In the genomic region with DNA sequence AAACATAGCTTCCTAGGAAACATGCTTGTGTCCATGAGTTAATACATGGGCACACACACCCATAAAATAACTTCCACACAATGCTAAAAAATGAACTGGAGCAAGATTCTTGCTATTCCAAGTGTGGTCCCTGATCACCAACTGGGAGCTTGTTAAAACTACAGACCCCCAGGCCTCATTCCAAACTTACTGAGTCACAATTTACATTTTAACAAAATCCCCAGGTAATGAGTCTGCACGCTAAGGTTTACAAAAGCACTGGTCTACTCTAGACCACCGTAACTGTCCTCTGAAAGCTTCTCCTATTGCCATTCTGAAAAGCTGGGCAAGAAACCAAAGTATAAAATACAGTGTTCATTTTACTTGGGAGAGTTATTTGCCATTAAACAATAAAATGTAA, we compare ENCODE assay signal across 1 cellular context.
TF ChIP-seq lines count a peak whose summit lies in the region.

No MANE protein-coding gene starts in this region.

TF ChIP-seq in SK-N-SH treated with all-trans-retinoic acid at 6 μM for 48 hours, 23 proteins besides CTCF, POLR2A, EP300 and RAD21 (continued from another document):
- TF ChIP-seq PPARA (CRISPR knock-in tag; IDR thresholded peaks at IDR 0.05; ENCODE audit: borderline replicate concordance) = no peak
- TF ChIP-seq, protein P1, sequence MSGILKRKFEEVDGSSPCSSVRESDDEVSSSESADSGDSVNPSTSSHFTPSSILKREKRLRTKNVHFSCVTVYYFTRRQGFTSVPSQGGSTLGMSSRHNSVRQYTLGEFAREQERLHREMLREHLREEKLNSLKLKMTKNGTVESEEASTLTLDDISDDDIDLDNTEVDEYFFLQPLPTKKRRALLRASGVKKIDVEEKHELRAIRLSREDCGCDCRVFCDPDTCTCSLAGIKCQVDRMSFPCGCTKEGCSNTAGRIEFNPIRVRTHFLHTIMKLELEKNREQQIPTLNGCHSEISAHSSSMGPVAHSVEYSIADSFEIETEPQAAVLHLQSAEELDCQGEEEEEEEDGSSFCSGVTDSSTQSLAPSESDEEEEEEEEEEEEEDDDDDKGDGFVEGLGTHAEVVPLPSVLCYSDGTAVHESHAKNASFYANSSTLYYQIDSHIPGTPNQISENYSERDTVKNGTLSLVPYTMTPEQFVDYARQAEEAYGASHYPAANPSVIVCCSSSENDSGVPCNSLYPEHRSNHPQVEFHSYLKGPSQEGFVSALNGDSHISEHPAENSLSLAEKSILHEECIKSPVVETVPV (CRISPR knock-in tag; IDR thresholded peaks at IDR 0.05) = no peak
- no peak for TF ChIP-seq RARB (CRISPR knock-in tag; IDR thresholded peaks at IDR 0.05)
- TF ChIP-seq SNAI2 (CRISPR knock-in tag; IDR thresholded peaks at IDR 0.05) = no peak
TF ChIP-seq in SK-N-SH treated with all-trans-retinoic acid at 6 μM for 48 hours: peak in this region for 0.
